In genomic region chr11:101583180-101584128, GRCh38 we compare ENCODE assay signal across 9 cellular contexts. TPM values are rescaled to one million over a fixed set of nuclear protein-coding genes. Genes with fewer than 3 reads are reported as not detected.
DNase-seq lines count a peak whose midpoint lies in the region; ATAC-seq and TF ChIP-seq lines count a peak whose summit lies in the region.
"Had no signal": no experiment of that assay in that cellular context is flagged by ENCODE, and none has a peak within 500 bp of the region (broad histone marks: within the 10 kb centered on the region; RNA-seq: fewer than 3 reads in every experiment).

TSS of gene TRPC6 (minus strand) at chr11:101584007. CDS start at chr11:101583503, 504 bp downstream.

- no peaks in the 10 kb centered on the region for H4K20me1 ChIP-seq in neural progenitor cell (ENCODE audit: low read depth)

- CTCF ChIA-PET in AG04450 (lab: Charles Lee), result interaction anchor here (0.7 to 1.2 kb wide), 2 partner anchors 264 to 266 kb away, joined by 3 to 4 read pairs; no protein-coding TSS in a partner anchor

- DNase-seq in AG04450 (ENCODE audit: low read depth, low spot score) (no peak), NT2/D1 (ENCODE audit: low read depth, low spot score) (peak; percentile 57), glutamatergic neuron (peak; percentile 61), neural progenitor cell (ENCODE audit: low spot score) (peak; percentile 73), NCI-H2196 (lab: John Stamatoyannopoulos, UW; ENCODE audit: unreplicated experiment) (no peak), GM19238 (ENCODE audit: insufficient read length, low spot score) (no peak), DMS153 (lab: John Stamatoyannopoulos, UW) (no peak)
- DNase-seq: amniotic stem cell had no signal

- H3K4me3 Mint-ChIP-seq in glutamatergic neuron (ENCODE audit: unreplicated experiment), result peak within 1 kb of the TSS; percentile 86
- H3K4me3 Mint-ChIP-seq in neural progenitor cell, result peak within 1 kb of the TSS; percentile 87

- H3K9me3 Mint-ChIP-seq in glutamatergic neuron (ENCODE audit: unreplicated experiment), result peaks cover 2% of the 10 kb centered on the region
- H3K9me3 Mint-ChIP-seq in neural progenitor cell, result peaks cover 9% of the 10 kb centered on the region

- no peaks in the 10 kb centered on the region for H3K79me2 ChIP-seq in neural progenitor cell (ENCODE audit: low read depth)

- no peaks in the 10 kb centered on the region for H3K9me3 ChIP-seq in AG04450 (ENCODE audit: control insufficient read depth, insufficient read depth, low read length)
- H3K9me3 ChIP-seq in NT2/D1 (ENCODE audit: insufficient read depth, low read length), result peaks cover 9% of the 10 kb centered on the region; the same call in 1 of the 2 replicates
- no peaks in the 10 kb centered on the region for H3K9me3 ChIP-seq in neural progenitor cell (ENCODE audit: low read depth)

- H3K27me3 ChIP-seq in AG04450 (ENCODE audit: control insufficient read depth, insufficient read depth, low read length) (no peaks in the 10 kb centered on the region), NT2/D1 (ENCODE audit: insufficient read depth, insufficient read length) (peaks cover 42% of the 10 kb centered on the region), neural progenitor cell (peaks cover 53% of the 10 kb centered on the region)

- H3K4me1 ChIP-seq in NT2/D1 (ENCODE audit: insufficient read depth, insufficient read length) (no peaks in the 10 kb centered on the region), neural progenitor cell (peaks cover 10% of the 10 kb centered on the region)

- H3F3A ChIP-seq in neural progenitor cell (ENCODE audit: low read depth), result peaks cover 14% of the 10 kb centered on the region

- no peak for ATAC-seq in GM19397 (IDR thresholded peaks at IDR 0.05; ENCODE audit: unreplicated experiment)

- peak within 1 kb of the TSS; percentile 69 for H3K4me3 ChIP-seq in AG04450 (ENCODE audit: low read depth, low read length)
- peak within 1 kb of the TSS; percentile 73 for H3K4me3 ChIP-seq in NT2/D1 (ENCODE audit: insufficient read length, low read depth)
- peak within 1 kb of the TSS; percentile 67 for H3K4me3 ChIP-seq in neural progenitor cell

- H2AFZ ChIP-seq in neural progenitor cell (replicated peaks), result peak within 1 kb of the TSS; percentile 96

- POLR2A ChIA-PET in AG04450 (lab: Yijun Ruan, JAX), result interaction anchor here (0.6 kb wide), 1 partner anchor 14 kb away, joined by 4 read pairs; no protein-coding TSS in a partner anchor

- H3K4me1 Mint-ChIP-seq in glutamatergic neuron (ENCODE audit: low read depth, unreplicated experiment) (no peaks in the 10 kb centered on the region), neural progenitor cell (peaks cover 13% of the 10 kb centered on the region)

- H3K36me3 ChIP-seq in NT2/D1 (ENCODE audit: insufficient read depth, insufficient read length, low read length) (no peaks in the 10 kb centered on the region), neural progenitor cell (no peaks in the 10 kb centered on the region)

- H3K27me3 Mint-ChIP-seq in glutamatergic neuron (ENCODE audit: unreplicated experiment) (peaks cover 9% of the 10 kb centered on the region), neural progenitor cell (ENCODE audit: insufficient read depth, low read depth) (peaks cover 30% of the 10 kb centered on the region)

- H3K27ac Mint-ChIP-seq in glutamatergic neuron (ENCODE audit: unreplicated experiment) (no peak within 1 kb of the TSS), neural progenitor cell (no peak within 1 kb of the TSS)

- H3K27ac ChIP-seq in AG04450 (ENCODE audit: low read depth, low read length) (no peak within 1 kb of the TSS), neural progenitor cell (no peak within 1 kb of the TSS)

- H3K9ac ChIP-seq in NT2/D1 (ENCODE audit: insufficient read length, low read depth) (peak within 1 kb of the TSS; percentile 70), neural progenitor cell (no peak within 1 kb of the TSS)

- H3K36me3 Mint-ChIP-seq in glutamatergic neuron (ENCODE audit: unreplicated experiment) (no peaks in the 10 kb centered on the region), neural progenitor cell (peaks cover 2% of the 10 kb centered on the region)

- H3K4me2 ChIP-seq in neural progenitor cell, result peak within 1 kb of the TSS; percentile 94

- no peak for TF ChIP-seq CTCF in AG04450 (IDR thresholded peaks at IDR 0.05; ENCODE audit: low read depth, low read length)
- TF ChIP-seq CTCF in glutamatergic neuron (IDR thresholded peaks at IDR 0.05; ENCODE audit: partially characterized antibody, unreplicated experiment), result no peak
- no peak for TF ChIP-seq CTCF in neural progenitor cell (IDR thresholded peaks at IDR 0.05)

RNA-seq across cellular contexts. Expression of gene TRPC6, which starts in this region (rescaled TPM):
- polyA plus RNA-seq in AG04450 (2011; rRNA removed), result 4.7 and 5.6 TPM in 2 replicates
- polyA minus RNA-seq in AG04450 (2011; rRNA and poly(A)+ RNA removed), result 7.4 and 11.0 TPM in 2 replicates
- total RNA-seq in glutamatergic neuron (ENCODE audit: unreplicated experiment) (0.27 TPM), neural progenitor cell (ENCODE audit: low replicate concordance) (0.09 and 0.17 TPM in 2 replicates)

Comparison
In these comparisons a context has a peak if more than half of its experiments do, and no peak if none do; other contexts are left out.
1. Peak in DNase-seq in glutamatergic neuron; RNA of the gene not detected or under 1 TPM.
2. Peak in DNase-seq, H3K4me3 ChIP-seq and H3K4me2 ChIP-seq in neural progenitor cell; RNA of the gene not detected or under 1 TPM.